In genomic region chr5:132420706-132421272, GRCh38 we compare ENCODE assay signal across 8 cellular contexts. TPM values are rescaled to one million over a fixed set of nuclear protein-coding genes. Genes with fewer than 3 reads are reported as not detected.
DNase-seq lines count a peak whose midpoint lies in the region; ATAC-seq lines count a peak whose summit lies in the region.

No MANE protein-coding gene starts in this region.

- H3K9me3 ChIP-seq in naive thymus-derived CD4-positive, alpha-beta T cell (ENCODE audit: control insufficient read depth in 2 of 3, low read length in 3 of 3), result no peaks in the 10 kb centered on the region

- H3K4me1 Mint-ChIP-seq in activated CD4-positive, alpha-beta T cell treated with anti-CD3 and anti-CD28 coated beads, Interleukin-2, amount 10 ng/mL, durations not matched to agents 7 days and 5 days, result peaks cover 92% of the 10 kb centered on the region
- H3K4me1 Mint-ChIP-seq in activated naive CD8-positive, alpha-beta T cell (ENCODE audit: low read depth), result peaks cover 89% of the 10 kb centered on the region
- H3K4me1 Mint-ChIP-seq in naive thymus-derived CD4-positive, alpha-beta T cell, result peaks cover 82 to 98% (median 95%) of the 10 kb centered on the region in 7 donors

- H3K27ac ChIP-seq in naive thymus-derived CD4-positive, alpha-beta T cell (ENCODE audit: low read depth, low read length), result peak overlapping the region; percentile 77

- POLR2A ChIA-PET in activated CD4-positive, alpha-beta T cell treated with anti-CD3 and anti-CD28 coated beads, Interleukin-2, amount 10 ng/mL, durations not matched to agents 7 days and 5 days (lab: Charles Lee), result interaction anchor here (1.0 to 1.1 kb wide), 2 partner anchors 67 to 70 kb away, joined by 4 read pairs; partner anchors contain the start of gene IRF1
- POLR2A ChIA-PET in naive thymus-derived CD4-positive, alpha-beta T cell (lab: Charles Lee), result interaction anchor here (0.7 to 1.7 kb wide), 25 partner anchors 9 to 80 kb away, joined by 3 to 50 read pairs (median 7); partner anchors contain the start of gene IRF1

- peak overlapping the region; percentile 87 for H3K27ac Mint-ChIP-seq in activated CD4-positive, alpha-beta T cell treated with anti-CD3 and anti-CD28 coated beads, Interleukin-2, amount 10 ng/mL, durations not matched to agents 7 days and 5 days
- peak overlapping the region; percentile 90 for H3K27ac Mint-ChIP-seq in activated naive CD8-positive, alpha-beta T cell
- peak overlapping the region; percentile 79 to 99 (median 97) for H3K27ac Mint-ChIP-seq in naive thymus-derived CD4-positive, alpha-beta T cell

- peaks cover 73 to 93% of the 10 kb centered on the region in 2 donors for H3K4me1 ChIP-seq in naive thymus-derived CD4-positive, alpha-beta T cell (ENCODE audit: control insufficient read depth in 2 of 2, insufficient read depth in 2 of 2, low read length in 2 of 2)

- CTCF ChIA-PET in activated CD4-positive, alpha-beta T cell treated with anti-CD3 and anti-CD28 coated beads, Interleukin-2, amount 10 ng/mL, durations not matched to agents 7 days and 5 days (lab: Charles Lee), result interaction anchor here (0.7 to 1.6 kb wide), 17 partner anchors 10 to 192 kb away, joined by 3 to 10 read pairs (median 4); no protein-coding TSS in a partner anchor
- CTCF ChIA-PET in naive thymus-derived CD4-positive, alpha-beta T cell (lab: Charles Lee), result interaction anchor here (0.6 to 1.7 kb wide), 21 partner anchors 9 to 785 kb away, joined by 3 to 32 read pairs (median 6); partner anchors contain the start of gene IRF1

- H3K36me3 Mint-ChIP-seq in activated CD4-positive, alpha-beta T cell treated with anti-CD3 and anti-CD28 coated beads, Interleukin-2, amount 10 ng/mL, durations not matched to agents 7 days and 5 days (ENCODE audit: low read depth), result peaks cover 77% of the 10 kb centered on the region
- peaks cover 4% of the 10 kb centered on the region for H3K36me3 Mint-ChIP-seq in activated naive CD8-positive, alpha-beta T cell
- peaks cover 4 to 63% (median 23%) of the 10 kb centered on the region in 5 donors for H3K36me3 Mint-ChIP-seq in naive thymus-derived CD4-positive, alpha-beta T cell

- no peaks in the 10 kb centered on the region for H3K27me3 ChIP-seq in naive thymus-derived CD4-positive, alpha-beta T cell (ENCODE audit: control insufficient read depth in 2 of 2, insufficient read depth in 2 of 2, low read length in 2 of 2)

- no peaks in the 10 kb centered on the region for H3K27me3 Mint-ChIP-seq in activated CD4-positive, alpha-beta T cell treated with anti-CD3 and anti-CD28 coated beads, Interleukin-2, amount 10 ng/mL, durations not matched to agents 7 days and 5 days
- H3K27me3 Mint-ChIP-seq in activated naive CD8-positive, alpha-beta T cell, result no peaks in the 10 kb centered on the region
- H3K27me3 Mint-ChIP-seq in naive thymus-derived CD4-positive, alpha-beta T cell, result no peaks in the 10 kb centered on the region

- peak overlapping the region; percentile 39 for H3K4me3 ChIP-seq in naive thymus-derived CD4-positive, alpha-beta T cell (ENCODE audit: low read length)

- H3K9me3 Mint-ChIP-seq in activated CD4-positive, alpha-beta T cell treated with anti-CD3 and anti-CD28 coated beads, Interleukin-2, amount 10 ng/mL, durations not matched to agents 7 days and 5 days, result no peaks in the 10 kb centered on the region
- no peaks in the 10 kb centered on the region for H3K9me3 Mint-ChIP-seq in activated naive CD8-positive, alpha-beta T cell (ENCODE audit: low read depth)
- H3K9me3 Mint-ChIP-seq in naive thymus-derived CD4-positive, alpha-beta T cell, result no peaks in the 10 kb centered on the region

- intact Hi-C loops in naive thymus-derived CD4-positive, alpha-beta T cell (cut with micrococcal nuclease), result loop anchor here (1.0 to 10.0 kb wide), 2 partner anchors 17 to 786 kb away; partner anchors contain the start of gene RAPGEF6 (in 1 of the 2)

- H3K4me3 Mint-ChIP-seq in activated CD4-positive, alpha-beta T cell treated with anti-CD3 and anti-CD28 coated beads, Interleukin-2, amount 10 ng/mL, durations not matched to agents 7 days and 5 days, result peak overlapping the region; percentile 58
- H3K4me3 Mint-ChIP-seq in activated naive CD8-positive, alpha-beta T cell, result peak overlapping the region; percentile 79
- H3K4me3 Mint-ChIP-seq in naive thymus-derived CD4-positive, alpha-beta T cell, result peak overlapping the region; percentile 62 to 88 (median 76)

- no peak for DNase-seq in activated CD4-positive, alpha-beta T cell treated with anti-CD3 and anti-CD28 coated beads, Interleukin-2, amount 10 ng/mL, durations not matched to agents 7 days and 5 days
- no peak for DNase-seq in activated CD4-positive, alpha-beta T cell treated with anti-CD3 and anti-CD28 coated beads for 1 hour
- peak in 5 of 9 donors; percentile 27 to 42 (median 38) for DNase-seq in naive thymus-derived CD4-positive, alpha-beta T cell
- DNase-seq in cerebellar nuclear complex (lab: John Stamatoyannopoulos, UW), result no peak

- H3K36me3 ChIP-seq in naive thymus-derived CD4-positive, alpha-beta T cell (ENCODE audit: control insufficient read depth in 2 of 3, insufficient read depth in 3 of 3, low read length in 3 of 3), result peaks cover 0 to 22% (median 0%) of the 10 kb centered on the region in 3 experiments

- ATAC-seq in HG03175 (IDR thresholded peaks at IDR 0.05; ENCODE audit: unreplicated experiment), result peak; percentile 39
- ATAC-seq in naive thymus-derived CD4-positive, alpha-beta T cell, result peak; percentile 14
- no peak for ATAC-seq in HG02973 (IDR thresholded peaks at IDR 0.05; ENCODE audit: unreplicated experiment)
- ATAC-seq in GM21381 (IDR thresholded peaks at IDR 0.05; ENCODE audit: unreplicated experiment), result no peak

RNA-seq across cellular contexts. Expression of gene SLC22A5, which starts 51.3 kb away (rescaled TPM):
- total RNA-seq in activated CD4-positive, alpha-beta T cell treated with anti-CD3 and anti-CD28 coated beads, Interleukin-2, amount 10 ng/mL, durations not matched to agents 7 days and 5 days, result 1 to 10 TPM; 3.2 to 3.6 TPM
- total RNA-seq in naive thymus-derived CD4-positive, alpha-beta T cell, result 10 to 100 TPM in 1 of 5 experiments, 1 to 10 TPM in 4; 6.8 to 10.8 (median 8.0) TPM
- polyA plus RNA-seq in naive thymus-derived CD4-positive, alpha-beta T cell, result 1 to 10 TPM; 1.8 to 3.6 TPM

Comparison
In these comparisons a context has a peak if more than half of its experiments do, and no peak if none do; other contexts are left out.
1. DNase-seq: peak in naive thymus-derived CD4-positive, alpha-beta T cell (5 of 9); none in activated CD4-positive, alpha-beta T cell treated with anti-CD3 and anti-CD28 coated beads, Interleukin-2, amount 10 ng/mL, durations not matched to agents 7 days and 5 days (single experiment), activated CD4-positive, alpha-beta T cell treated with anti-CD3 and anti-CD28 coated beads for 1 hour (single experiment) and cerebellar nuclear complex (0 of 2).
2. ATAC-seq: peak in HG03175 (single experiment) and naive thymus-derived CD4-positive, alpha-beta T cell (single experiment); none in HG02973 (single experiment) and GM21381 (single experiment).
3. Peak in every context shown above with its lines, with median percentiles within 50 percentile points of each other: H3K27ac Mint-ChIP-seq and H3K4me3 Mint-ChIP-seq.